ENCODE assay signal across 21 cellular contexts in genomic region chr4:152346979-152347378, GRCh38.
"Had no signal": no experiment of that assay in that cellular context is flagged by ENCODE, and none has a peak within 500 bp of the region (broad histone marks: within the 10 kb centered on the region; RNA-seq: fewer than 3 reads in every experiment).

No MANE protein-coding gene starts in this region.

- H3K4me1 ChIP-seq: colonic mucosa, parathyroid adenoma had no signal

- ATAC-seq: activated CD8-positive, alpha-beta T cell treated with anti-CD3 and anti-CD28 coated beads for 36 hours; activated T-cell treated with anti-CD3 and anti-CD28 coated beads, Interleukin-2, amount 50 U/mL, for 4 hours; activated T-helper 17 cell treated with anti-CD3 and anti-CD28 coated beads, Interleukin-2, amount 50 U/mL, for 72 hours; psoas muscle; stimulated activated naive B cell treated with anti-CD40 and anti-IgM and Interleukin-4, amounts not matched to agents 10 μg/mL and 1 μg/mL and 100 μg/mL, for 72 hours had no signal

- H2AFZ ChIP-seq: parathyroid adenoma had no signal

- H3K4me3 ChIP-seq: colonic mucosa, esophagus muscularis mucosa, left ventricle myocardium inferior, lung, psoas muscle, stomach, tibial nerve had no signal

- H3K27ac ChIP-seq: colonic mucosa, esophagus muscularis mucosa, left ventricle myocardium inferior, parathyroid adenoma, psoas muscle, stomach, tibial nerve had no signal

- H3K9ac ChIP-seq: parathyroid adenoma had no signal

- H3K27me3 ChIP-seq: colonic mucosa, esophagus muscularis mucosa, stomach, tibial nerve had no signal

- H3K36me3 ChIP-seq: colonic mucosa had no signal

- H3K9me3 ChIP-seq: colonic mucosa, esophagus muscularis mucosa, left ventricle myocardium inferior, psoas muscle, stomach, tibial nerve had no signal

- DNase-seq: activated CD4-positive, alpha-beta T cell treated with anti-CD3 and anti-CD28 coated beads for 1 hour; activated CD4-positive, alpha-beta T cell treated with anti-CD3 and anti-CD28 coated beads, Interleukin-2, amount 50 U/mL, for 1 hour; activated CD8-positive, alpha-beta T cell treated with anti-CD3 and anti-CD28 coated beads for 36 hours; activated gamma-delta T cell treated with Interleukin-2 at 50 U/mL for 16 hours; activated naive CD4-positive, alpha-beta T cell treated with anti-CD3 and anti-CD28 coated beads, Interleukin-2, amount 50 U/mL, for 16 hours; activated T-cell treated with anti-CD3 and anti-CD28 coated beads, Interleukin-2, amount 50 U/mL, for 4 hours; colonic mucosa; left ventricle myocardium inferior; naive B cell; occipital lobe; psoas muscle; stimulated activated CD4-positive, alpha-beta T cell treated with anti-CD3 and anti-CD28 coated beads, Interleukin-15, amount 100 ng/mL, for 24 hours; stimulated activated CD4-positive, alpha-beta T cell treated with anti-CD3 and anti-CD28 coated beads, Interleukin-2, amount 100 ng/mL, for 24 hours; stimulated activated naive B cell treated with anti-CD40 and anti-IgM and Interleukin-4, amounts not matched to agents 10 μg/mL and 1 μg/mL and 100 μg/mL, for 72 hours; stomach; T-helper 2 cell had no signal

- H3K79me2 ChIP-seq: parathyroid adenoma had no signal
